ENCODE assay signal across 1 cellular context in genomic region chr3:150378467-150378751, GRCh38.
TF ChIP-seq lines count a peak whose summit lies in the region.

No MANE protein-coding gene starts in this region.

TF ChIP-seq in H1, 55 proteins besides CTCF, POLR2A, EP300 and RAD21:
- TF ChIP-seq TEAD4 (IDR thresholded peaks at IDR 0.05; ENCODE audit: low read depth, low read length): no peak
- no peak for TF ChIP-seq NANOG (IDR thresholded peaks at IDR 0.05; ENCODE audit: insufficient read depth, low read depth, low read length, poor library complexity, severe bottlenecking)
- TF ChIP-seq ZNF274 (IDR thresholded peaks at IDR 0.05; ENCODE audit: borderline replicate concordance, extremely low read depth, low read length): no peak
- no peak for TF ChIP-seq MAFK (IDR thresholded peaks at IDR 0.05; ENCODE audit: low read depth, low read length)
- no peak for TF ChIP-seq ATF2 (IDR thresholded peaks at IDR 0.05; ENCODE audit: low read length)
- TF ChIP-seq EGR1 (IDR thresholded peaks at IDR 0.05; ENCODE audit: borderline replicate concordance, low read depth, low read length): no peak
- TF ChIP-seq CBX8 (IDR thresholded peaks at IDR 0.05; ENCODE audit: borderline replicate concordance, low read depth, low read length): no peak
- TF ChIP-seq CTBP2 (IDR thresholded peaks at IDR 0.05; ENCODE audit: borderline replicate concordance, insufficient read depth, insufficient read length, low read length): no peak
- TF ChIP-seq CBX5 (IDR thresholded peaks at IDR 0.05; ENCODE audit: low read depth, low read length): no peak
- TF ChIP-seq ASH2L (IDR thresholded peaks at IDR 0.05; ENCODE audit: low read length): no peak
- TF ChIP-seq BRCA1 (IDR thresholded peaks at IDR 0.05; ENCODE audit: low read depth, low read length): no peak
- no peak for TF ChIP-seq TCF12 (IDR thresholded peaks at IDR 0.05; ENCODE audit: low read depth, low read length)
- no peak for TF ChIP-seq TAF7 (optimal IDR thresholded peaks at IDR 0.05; ENCODE audit: borderline replicate concordance, low read depth, low read length)
- no peak for TF ChIP-seq FOSL1 (IDR thresholded peaks at IDR 0.05; ENCODE audit: insufficient read depth, low read depth, low read length)
- TF ChIP-seq SP1 (IDR thresholded peaks at IDR 0.05; ENCODE audit: low read depth, low read length): no peak
- TF ChIP-seq EZH2 (IDR thresholded peaks at IDR 0.05; ENCODE audit: low read depth, low read length, severe bottlenecking): no peak
- TF ChIP-seq KDM5A (IDR thresholded peaks at IDR 0.05; ENCODE audit: low read length): no peak
- TF ChIP-seq CHD7 (IDR thresholded peaks at IDR 0.05; ENCODE audit: insufficient replicate concordance, low read length): no peak
